ENCODE assay signal across 15 cellular contexts in the genomic region with DNA sequence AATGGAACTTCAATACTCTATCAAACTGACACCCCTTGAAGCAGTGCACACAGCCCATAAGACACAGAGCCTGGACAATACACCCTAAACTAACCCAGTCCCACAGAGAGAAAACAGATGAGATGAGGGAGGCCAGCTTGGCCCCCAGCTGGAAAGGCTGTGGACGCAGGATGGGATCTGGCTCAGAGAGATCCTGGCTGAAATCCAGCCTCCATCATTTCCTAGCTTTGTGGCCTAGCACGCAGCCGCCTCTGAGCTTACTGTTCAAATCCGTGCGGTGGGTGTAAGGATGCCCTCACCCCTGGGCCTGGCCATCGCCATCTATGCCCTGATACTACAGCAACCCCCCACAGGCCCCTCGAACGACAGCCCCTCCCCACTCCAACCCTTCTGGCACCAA. TPM values are rescaled to one million over a fixed set of nuclear protein-coding genes. Genes with fewer than 3 reads are reported as not detected.
A peak's percentile ranks its signal among the peaks of the same experiment; 100 is the strongest.
DNase-seq lines count a peak whose midpoint lies in the region; ATAC-seq and TF ChIP-seq lines count a peak whose summit lies in the region.
"Had no signal": no experiment of that assay in that cellular context is flagged by ENCODE, and none has a peak within 500 bp of the region (broad histone marks: within the 10 kb centered on the region; RNA-seq: fewer than 3 reads in every experiment).

No MANE protein-coding gene starts in this region.

- H3K27ac Mint-ChIP-seq in H9, result peak overlapping the region; percentile 49 to 85 (median 74); a peak in 4 of 7 replicates
- peak overlapping the region; percentile 6 for H3K27ac Mint-ChIP-seq in dendritic cell treated with granulocyte-macrophage colony-stimulating factor and Interleukin-4, amounts not matched to agents 40 ng/mL and 50 ng/mL, for 4 days
- H3K27ac Mint-ChIP-seq: activated naive CD8-positive, alpha-beta T cell treated with anti-CD3 and anti-CD28 coated beads, Interleukin-2, amount 50 U/mL, for 24 hours; progenitor cell of endocrine pancreas had no signal

- peak; percentile 29 to 61 for ATAC-seq in lower lobe of right lung
- ATAC-seq: activated naive CD8-positive, alpha-beta T cell treated with anti-CD3 and anti-CD28 coated beads, Interleukin-2, amount 50 U/mL, for 24 hours had no signal

- no peak overlapping the region for H4K5ac ChIP-seq in H9 (ENCODE audit: insufficient read length, low read depth, low read length)

- no CpG with 5 or more reads among the region's 8 CpGs for WGBS in H9 (ENCODE audit: extremely low coverage, insufficient read length, low lambda C conversion rate)

- no TSS peak for BruUV-seq in OCI-LY7 (replicated peaks; lab: Mats Ljungman, UMichigan)

- H3K79me2 ChIP-seq in H9 (ENCODE audit: insufficient read depth, low read length) (no peaks in the 10 kb centered on the region), OCI-LY7 (ENCODE audit: insufficient read depth, low read depth, low read length) (no peaks in the 10 kb centered on the region)

- TF ChIP-seq CTCF in H9 (conservative IDR thresholded peaks at IDR 0.05), result no peak
- no peak for TF ChIP-seq CTCF in lower lobe of right lung (IDR thresholded peaks at IDR 0.05)
- no peak for TF ChIP-seq CTCF in OCI-LY7 (conservative IDR thresholded peaks at IDR 0.05; ENCODE audit: low read length)

- H3K4me3 Mint-ChIP-seq in H9, result no peak overlapping the region
- no peak overlapping the region for H3K4me3 Mint-ChIP-seq in dendritic cell treated with granulocyte-macrophage colony-stimulating factor and Interleukin-4, amounts not matched to agents 40 ng/mL and 50 ng/mL, for 4 days
- H3K4me3 Mint-ChIP-seq: activated naive CD8-positive, alpha-beta T cell treated with anti-CD3 and anti-CD28 coated beads, Interleukin-2, amount 50 U/mL, for 24 hours had no signal

- H3K27me3 ChIP-seq in H9 (ENCODE audit: insufficient read depth, low read length) (no peaks in the 10 kb centered on the region), lower lobe of right lung (ENCODE audit: low read depth) (no peaks in the 10 kb centered on the region), stomach smooth muscle (ENCODE audit: control insufficient read depth in 1 of 2, insufficient read depth in 2 of 2, low read length in 2 of 2) (no peaks in the 10 kb centered on the region)

- H2AFZ ChIP-seq in H9 (ENCODE audit: low read length) (no peak overlapping the region), OCI-LY7 (ENCODE audit: low read length) (no peak overlapping the region)

- no peak overlapping the region for H3K9ac ChIP-seq in H9 (ENCODE audit: extremely low read depth, insufficient read length, low read length)
- H3K9ac ChIP-seq in stomach smooth muscle (ENCODE audit: low read length in 2 of 2), result peak overlapping the region; percentile 58 to 66

- H3K4ac ChIP-seq in H9 (ENCODE audit: low read depth, low read length), result no peak overlapping the region

- intact Hi-C loops in dendritic cell treated with granulocyte-macrophage colony-stimulating factor and Interleukin-4, amounts not matched to agents 40 ng/mL and 50 ng/mL, for 4 days (cut with micrococcal nuclease), result no loop called here
- intact Hi-C loops in lower lobe of right lung (cut with DNase I), result no loop called here
- intact Hi-C loops in OCI-LY7 (cut with micrococcal nuclease; ENCODE audit: unreplicated experiment), result no loop called here

- DNase-seq in H9 (no peak), lower lobe of right lung (no peak), NCI-H187 (lab: John Stamatoyannopoulos, UW) (no peak), activated gamma-delta T cell treated with Interleukin-2 at 50 U/mL for 16 hours (no peak), mesenteric fat pad (ENCODE audit: low spot score) (no peak), OCI-LY7 (ENCODE audit: low spot score) (no peak)
- DNase-seq: activated CD8-positive, alpha-beta memory T cell treated with anti-CD3 and anti-CD28 coated beads for 24 hours; activated naive CD8-positive, alpha-beta T cell treated with anti-CD3 and anti-CD28 coated beads, Interleukin-2, amount 50 U/mL, for 24 hours; DMS153; kidney glomerular epithelial cell; T-helper 2 cell had no signal

- H2BK5ac ChIP-seq in H9 (ENCODE audit: insufficient read length, low read length), result no peak overlapping the region

- H2BK120ac ChIP-seq in H9 (ENCODE audit: low read depth, low read length, poor library complexity, severe bottlenecking), result no peak overlapping the region

- no peak overlapping the region for H3K23ac ChIP-seq in H9 (ENCODE audit: insufficient read length, low read depth, low read length)

- no peaks in the 10 kb centered on the region for H3K79me1 ChIP-seq in H9 (ENCODE audit: insufficient read depth, low read depth, low read length, poor library complexity, severe bottlenecking)

- H3T11ph ChIP-seq in H9 (ENCODE audit: low read length), result no peak overlapping the region

- H4K20me1 ChIP-seq in H9 (ENCODE audit: control insufficient read depth, insufficient read depth, insufficient read length) (no peaks in the 10 kb centered on the region), OCI-LY7 (ENCODE audit: insufficient read depth, low read length) (no peaks in the 10 kb centered on the region)

- no peaks in the 10 kb centered on the region for H3K23me2 ChIP-seq in H9 (ENCODE audit: insufficient read length, low read depth, low read length, poor library complexity, severe bottlenecking)

- no peak overlapping the region for H3K56ac ChIP-seq in H9 (ENCODE audit: insufficient read length, low read depth, low read length)

- H3K14ac ChIP-seq in H9 (ENCODE audit: insufficient read depth, low read length), result no peak overlapping the region; the same call in 1 of the 2 replicates

- H3K4me3 ChIP-seq in lower lobe of right lung, result no peak overlapping the region
- H3K4me3 ChIP-seq in stomach smooth muscle (ENCODE audit: low read length in 2 of 2), result peak overlapping the region; percentile 9 to 47
- no peak overlapping the region for H3K4me3 ChIP-seq in OCI-LY7 (ENCODE audit: low read depth, low read length, poor library complexity, severe bottlenecking)

- H3K18ac ChIP-seq in H9 (ENCODE audit: insufficient read length, low read depth, low read length), result no peak overlapping the region

- H3K4me1 Mint-ChIP-seq in H9, result peaks cover 12 to 23% of the 10 kb centered on the region in 2 experiments
- H3K4me1 Mint-ChIP-seq in dendritic cell treated with granulocyte-macrophage colony-stimulating factor and Interleukin-4, amounts not matched to agents 40 ng/mL and 50 ng/mL, for 4 days (ENCODE audit: low read depth), result peaks cover 43% of the 10 kb centered on the region

- no peak overlapping the region for H4K91ac ChIP-seq in H9 (ENCODE audit: insufficient read length, low read depth, low read length)

- no peaks in the 10 kb centered on the region for H3K4me1 ChIP-seq in H9 (ENCODE audit: insufficient read depth, low read length)
- H3K4me1 ChIP-seq in lower lobe of right lung, result peaks cover 12% of the 10 kb centered on the region
- H3K4me1 ChIP-seq in stomach smooth muscle (ENCODE audit: control insufficient read depth, insufficient read depth, low read length), result peaks cover 11% of the 10 kb centered on the region
- H3K4me1 ChIP-seq in OCI-LY7 (ENCODE audit: insufficient read depth, low read length, poor library complexity, severe bottlenecking), result no peaks in the 10 kb centered on the region

- no peak overlapping the region for H2BK12ac ChIP-seq in H9 (ENCODE audit: insufficient read length, low read depth, low read length)

- no peak overlapping the region for H4K8ac ChIP-seq in H9 (replicated peaks; ENCODE audit: insufficient read length, low read depth, low read length)

- no peaks in the 10 kb centered on the region for H3K9me3 ChIP-seq in H9 (ENCODE audit: control insufficient read depth, low read depth, low read length)
- no peaks in the 10 kb centered on the region for H3K9me3 ChIP-seq in lower lobe of right lung
- no peaks in the 10 kb centered on the region for H3K9me3 ChIP-seq in stomach smooth muscle (ENCODE audit: control insufficient read depth in 2 of 2, low read length in 2 of 2)
- H3K9me3 ChIP-seq in OCI-LY7 (ENCODE audit: low read length), result no peaks in the 10 kb centered on the region

- CTCF ChIA-PET in OCI-LY7 (lab: Charles Lee; ENCODE audit: unreplicated experiment), result no interaction called here

- H2BK20ac ChIP-seq in H9 (ENCODE audit: low read depth, low read length, poor library complexity, severe bottlenecking), result no peak overlapping the region

- H3K27ac ChIP-seq in H9 (ENCODE audit: insufficient read length, low read depth, low read length), result no peak overlapping the region
- H3K27ac ChIP-seq in lower lobe of right lung, result no peak overlapping the region
- H3K27ac ChIP-seq in stomach smooth muscle (ENCODE audit: low read length), result peak overlapping the region; percentile 74
- H3K27ac ChIP-seq in OCI-LY7 (ENCODE audit: low read depth, low read length, poor library complexity, severe bottlenecking), result no peak overlapping the region
- H3K27ac ChIP-seq: epithelial cell of prostate had no signal

- POLR2A ChIA-PET in OCI-LY7 (lab: Charles Lee), result no interaction called here

- H3K4me2 ChIP-seq in H9 (ENCODE audit: insufficient read depth, insufficient read length, low read length), result no peak overlapping the region
- no peak overlapping the region for H3K4me2 ChIP-seq in OCI-LY7 (ENCODE audit: low read length)

- H3K36me3 ChIP-seq in lower lobe of right lung (peaks cover 14% of the 10 kb centered on the region), stomach smooth muscle (ENCODE audit: control insufficient read depth in 2 of 2, insufficient read depth in 2 of 2, low read length in 2 of 2) (peaks cover 0 to 5% of the 10 kb centered on the region in 2 donors), OCI-LY7 (ENCODE audit: insufficient read depth, low read length) (peaks cover 5% of the 10 kb centered on the region; the same call in 1 of the 2 replicates)

- no peaks in the 10 kb centered on the region for H3K9me3 Mint-ChIP-seq in H9
- H3K9me3 Mint-ChIP-seq in dendritic cell treated with granulocyte-macrophage colony-stimulating factor and Interleukin-4, amounts not matched to agents 40 ng/mL and 50 ng/mL, for 4 days, result no peaks in the 10 kb centered on the region
- H3K9me3 Mint-ChIP-seq: activated naive CD8-positive, alpha-beta T cell treated with anti-CD3 and anti-CD28 coated beads, Interleukin-2, amount 50 U/mL, for 24 hours had no signal

- no peak overlapping the region for H2AK5ac ChIP-seq in H9 (ENCODE audit: insufficient read length, low read length)

- no peaks in the 10 kb centered on the region for H3K27me3 Mint-ChIP-seq in H9 (ENCODE audit: low read depth)
- H3K27me3 Mint-ChIP-seq in dendritic cell treated with granulocyte-macrophage colony-stimulating factor and Interleukin-4, amounts not matched to agents 40 ng/mL and 50 ng/mL, for 4 days, result no peaks in the 10 kb centered on the region
- H3K27me3 Mint-ChIP-seq: activated naive CD8-positive, alpha-beta T cell treated with anti-CD3 and anti-CD28 coated beads, Interleukin-2, amount 50 U/mL, for 24 hours; progenitor cell of endocrine pancreas had no signal

- H3K36me3 Mint-ChIP-seq in H9 (ENCODE audit: insufficient read depth in 1 of 3, low read depth in 3 of 3), result peaks cover 0 to 15% (median 6%) of the 10 kb centered on the region in 3 experiments; a peak in 4 of 7 replicates
- H3K36me3 Mint-ChIP-seq in dendritic cell treated with granulocyte-macrophage colony-stimulating factor and Interleukin-4, amounts not matched to agents 40 ng/mL and 50 ng/mL, for 4 days (ENCODE audit: low read depth), result peaks cover 88% of the 10 kb centered on the region

- H3K9me2 ChIP-seq in OCI-LY7 (ENCODE audit: insufficient read depth, low read length), result no peaks in the 10 kb centered on the region

- no peak overlapping the region for H2BK15ac ChIP-seq in H9 (ENCODE audit: low read depth, low read length)

RNA-seq across cellular contexts. Expression of a gene that starts 32.7 kb away (rescaled TPM):
- total RNA-seq in H9 (2021) (40.6 and 45.6 TPM in 2 replicates), lower lobe of right lung (43.1 TPM), mesenteric fat pad (69.0 TPM), OCI-LY7 (2022) (42.0 and 50.2 TPM in 2 replicates)
- 4.3 and 12.1 TPM in 2 replicates for total RNA-seq in OCI-LY7 (2014; rRNA removed; shearing (Covaris generic))

RNA-seq across cellular contexts. Expression of a gene that starts 39.5 kb away (rescaled TPM):
- total RNA-seq in H9 (2021) (80.3 and 84.7 TPM in 2 replicates), lower lobe of right lung (10.2 TPM), mesenteric fat pad (16.3 TPM), OCI-LY7 (2022) (78.2 and 88.4 TPM in 2 replicates)
- 117 and 124 TPM in 2 replicates for total RNA-seq in OCI-LY7 (2014; rRNA removed; shearing (Covaris generic))

RNA-seq across cellular contexts. Expression of a gene that starts 39.6 kb away (rescaled TPM):
- 57.2 and 59.0 TPM in 2 replicates for total RNA-seq in H9 (2021)
- total RNA-seq in lower lobe of right lung, result 22.6 TPM
- 19.7 TPM for total RNA-seq in mesenteric fat pad
- 45.1 and 49.3 TPM in 2 replicates for total RNA-seq in OCI-LY7 (2014; rRNA removed; shearing (Covaris generic))
- total RNA-seq in OCI-LY7 (2022), result 45.1 and 52.3 TPM in 2 replicates

RNA-seq across cellular contexts. Expression of a gene that starts 48.8 kb away (rescaled TPM):
- 37.4 and 39.0 TPM in 2 replicates for total RNA-seq in H9 (2021)
- 44.5 TPM for total RNA-seq in lower lobe of right lung
- total RNA-seq in mesenteric fat pad, result 32.2 TPM
- 65.3 and 125 TPM in 2 replicates for total RNA-seq in OCI-LY7 (2014; rRNA removed; shearing (Covaris generic))
- total RNA-seq in OCI-LY7 (2022), result 58.3 and 60.9 TPM in 2 replicates

Comparison
In these comparisons a context has a peak if more than half of its experiments do, and no peak if none do; other contexts are left out.
1. H3K4me3 ChIP-seq: peak in stomach smooth muscle (2 of 2); none in lower lobe of right lung (single experiment) and OCI-LY7 (single experiment).